Comparison of ENCODE assay signal across 8 cellular contexts in genomic region chr6:32785781-32786533, GRCh38. TPM values are rescaled to one million over a fixed set of nuclear protein-coding genes. Genes with fewer than 3 reads are reported as not detected.
DNase-seq lines count a peak whose midpoint lies in the region; ATAC-seq and TF ChIP-seq lines count a peak whose summit lies in the region.

No MANE protein-coding gene starts in this region.

- BruUV-seq in A673 (replicated peaks; lab: Mats Ljungman, UMichigan), result no TSS peak

- ATAC-seq in T-helper 17 cell (peak; percentile 66), HG03460 (IDR thresholded peaks at IDR 0.05; ENCODE audit: unreplicated experiment) (no peak), HG02981 (IDR thresholded peaks at IDR 0.05; ENCODE audit: unreplicated experiment) (no peak)

- peak; percentile 76 for TF ChIP-seq CTCF in A673 (conservative IDR thresholded peaks at IDR 0.05; ENCODE audit: low read depth, low read length)
- peak; percentile 73 for TF ChIP-seq CTCF in epithelial cell of esophagus (IDR thresholded peaks at IDR 0.05; ENCODE audit: insufficient read depth, low read depth, low read length, missing control alignments)

- H3K4me3 ChIP-seq in A673 (ENCODE audit: low read depth, low read length, poor library complexity, severe bottlenecking) (no peak overlapping the region), epithelial cell of esophagus (ENCODE audit: low read length) (no peak overlapping the region)

- no peak overlapping the region for H3K27ac ChIP-seq in A673 (ENCODE audit: low read depth, low read length, poor library complexity, severe bottlenecking)

- H3K27me3 Mint-ChIP-seq in T-helper 17 cell, result peaks cover 40% of the 10 kb centered on the region

- H3K27me3 ChIP-seq in A673 (replicated peaks; ENCODE audit: insufficient read depth, low read depth, low read length, poor library complexity), result peaks cover 48% of the 10 kb centered on the region

- H3K9me3 ChIP-seq in A673 (ENCODE audit: low read depth, low read length, poor library complexity, severe bottlenecking) (no peaks in the 10 kb centered on the region), T-helper 17 cell (ENCODE audit: control insufficient read depth, low read length, poor library complexity, severe bottlenecking) (no peaks in the 10 kb centered on the region)

- H3K4me1 Mint-ChIP-seq in T-helper 17 cell, result peaks cover 2% of the 10 kb centered on the region

- peak; percentile 77 for DNase-seq in A673 (ENCODE audit: low spot score)
- DNase-seq in ELR (ENCODE audit: low read depth), result peak; percentile 68
- peak; percentile 40 for DNase-seq in NCI-H1105 (lab: John Stamatoyannopoulos, UW)
- no peak for DNase-seq in T-helper 17 cell
- DNase-seq in epithelial cell of esophagus (ENCODE audit: low read depth), result peak; percentile 70
- DNase-seq in mucosa of gallbladder (ENCODE audit: low spot score), result peak; percentile 49

- H3K4me1 ChIP-seq in A673 (ENCODE audit: insufficient read depth, low read length, poor library complexity, severe bottlenecking), result no peaks in the 10 kb centered on the region

- intact Hi-C loops in A673 (cut with micrococcal nuclease; ENCODE audit: unreplicated experiment), result loop anchor here (5.0 kb wide), 2 partner anchors 164 to 369 kb away; no protein-coding TSS in a partner anchor

- H3K27ac Mint-ChIP-seq in T-helper 17 cell, result no peak overlapping the region

- no peaks in the 10 kb centered on the region for H3K36me3 ChIP-seq in A673 (ENCODE audit: insufficient read depth, low read length, poor library complexity, severe bottlenecking)

- no peaks in the 10 kb centered on the region for H3K36me3 Mint-ChIP-seq in T-helper 17 cell (ENCODE audit: low read depth)

- no peak overlapping the region for H3K4me3 Mint-ChIP-seq in T-helper 17 cell

- POLR2A ChIA-PET in A673 (lab: Charles Lee; ENCODE audit: low non-redundant PET), result no interaction called here

- CTCF ChIA-PET in A673 (lab: Charles Lee), result interaction anchor here (0.7 to 1.3 kb wide), 5 partner anchors 52 to 371 kb away, joined by 3 to 9 read pairs (median 4); partner anchors contain the start of gene TAP2

RNA-seq across cellular contexts. Expression of gene HLA-DQB2, which starts 22.6 kb away (rescaled TPM):
- not detected in 2 replicates for total RNA-seq in A673 (2021)
- 1 to 10 TPM; 1.1 to 8.3 TPM for total RNA-seq in T-helper 17 cell
- 4.0 TPM for total RNA-seq in mucosa of gallbladder

RNA-seq across cellular contexts. Expression of gene HLA-DOB, which starts 30.8 kb away (rescaled TPM):
- total RNA-seq in A673 (2021) (2.0 and 2.8 TPM in 2 replicates), T-helper 17 cell (1 to 10 TPM; 2.3 to 6.6 TPM), mucosa of gallbladder (0.69 TPM)

RNA-seq across cellular contexts. Expression of gene HLA-DQA2, which starts 44.8 kb away (rescaled TPM):
- total RNA-seq in A673 (2021) (not detected in 2 replicates), T-helper 17 cell (1 to 10 TPM in 1 of 2 donors, under 1 TPM in 1; 0.70 to 3.4 TPM), mucosa of gallbladder (2.4 TPM)

RNA-seq across cellular contexts. Expression of gene TAP2, which starts 52.6 kb away (rescaled TPM):
- 39.2 and 46.5 TPM in 2 replicates for total RNA-seq in A673 (2021)
- 100 to 1,000 TPM in 1 of 2 donors, 10 to 100 TPM in 1; 92.6 to 103 TPM for total RNA-seq in T-helper 17 cell
- 40.4 TPM for total RNA-seq in mucosa of gallbladder

RNA-seq across cellular contexts. Expression of gene PSMB8, which starts 57.9 kb away (rescaled TPM):
- total RNA-seq in A673 (2021) (20.2 and 21.8 TPM in 2 replicates), T-helper 17 cell (100 to 1,000 TPM; 131 to 139 TPM), mucosa of gallbladder (73.7 TPM)

Comparison
In these comparisons a context has a peak if more than half of its experiments do, and no peak if none do; other contexts are left out.
1. DNase-seq: peak in A673 (single experiment), ELR (single experiment), NCI-H1105 (single experiment), epithelial cell of esophagus (single experiment) and mucosa of gallbladder (single experiment); none in T-helper 17 cell (0 of 3).